Comparison of ENCODE assay signal across 1 cellular context in the genomic region with DNA sequence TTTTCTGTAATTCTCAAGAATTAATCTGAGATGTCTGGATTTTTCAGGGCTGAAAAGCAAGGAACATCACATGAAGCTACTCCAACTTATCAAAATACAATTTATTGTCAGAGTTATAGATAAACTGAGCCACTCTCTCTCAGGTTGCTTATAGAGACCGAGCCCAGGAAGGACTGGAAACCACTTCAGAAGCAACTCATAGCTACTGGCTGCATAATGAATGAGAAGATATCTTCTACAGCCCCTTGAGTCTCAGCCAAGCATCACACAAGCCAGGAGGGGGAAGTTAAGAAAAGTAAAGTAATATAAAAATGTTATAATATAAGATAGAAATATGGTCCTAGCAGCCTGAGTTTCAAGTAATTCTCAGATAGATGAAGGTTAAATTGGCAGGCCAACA.
TF ChIP-seq lines count a peak whose summit lies in the region.

No MANE protein-coding gene starts in this region.

TF ChIP-seq in GM23338, 12 proteins besides CTCF, POLR2A, EP300 and RAD21 (continued from another document):
- TF ChIP-seq, protein P1, sequence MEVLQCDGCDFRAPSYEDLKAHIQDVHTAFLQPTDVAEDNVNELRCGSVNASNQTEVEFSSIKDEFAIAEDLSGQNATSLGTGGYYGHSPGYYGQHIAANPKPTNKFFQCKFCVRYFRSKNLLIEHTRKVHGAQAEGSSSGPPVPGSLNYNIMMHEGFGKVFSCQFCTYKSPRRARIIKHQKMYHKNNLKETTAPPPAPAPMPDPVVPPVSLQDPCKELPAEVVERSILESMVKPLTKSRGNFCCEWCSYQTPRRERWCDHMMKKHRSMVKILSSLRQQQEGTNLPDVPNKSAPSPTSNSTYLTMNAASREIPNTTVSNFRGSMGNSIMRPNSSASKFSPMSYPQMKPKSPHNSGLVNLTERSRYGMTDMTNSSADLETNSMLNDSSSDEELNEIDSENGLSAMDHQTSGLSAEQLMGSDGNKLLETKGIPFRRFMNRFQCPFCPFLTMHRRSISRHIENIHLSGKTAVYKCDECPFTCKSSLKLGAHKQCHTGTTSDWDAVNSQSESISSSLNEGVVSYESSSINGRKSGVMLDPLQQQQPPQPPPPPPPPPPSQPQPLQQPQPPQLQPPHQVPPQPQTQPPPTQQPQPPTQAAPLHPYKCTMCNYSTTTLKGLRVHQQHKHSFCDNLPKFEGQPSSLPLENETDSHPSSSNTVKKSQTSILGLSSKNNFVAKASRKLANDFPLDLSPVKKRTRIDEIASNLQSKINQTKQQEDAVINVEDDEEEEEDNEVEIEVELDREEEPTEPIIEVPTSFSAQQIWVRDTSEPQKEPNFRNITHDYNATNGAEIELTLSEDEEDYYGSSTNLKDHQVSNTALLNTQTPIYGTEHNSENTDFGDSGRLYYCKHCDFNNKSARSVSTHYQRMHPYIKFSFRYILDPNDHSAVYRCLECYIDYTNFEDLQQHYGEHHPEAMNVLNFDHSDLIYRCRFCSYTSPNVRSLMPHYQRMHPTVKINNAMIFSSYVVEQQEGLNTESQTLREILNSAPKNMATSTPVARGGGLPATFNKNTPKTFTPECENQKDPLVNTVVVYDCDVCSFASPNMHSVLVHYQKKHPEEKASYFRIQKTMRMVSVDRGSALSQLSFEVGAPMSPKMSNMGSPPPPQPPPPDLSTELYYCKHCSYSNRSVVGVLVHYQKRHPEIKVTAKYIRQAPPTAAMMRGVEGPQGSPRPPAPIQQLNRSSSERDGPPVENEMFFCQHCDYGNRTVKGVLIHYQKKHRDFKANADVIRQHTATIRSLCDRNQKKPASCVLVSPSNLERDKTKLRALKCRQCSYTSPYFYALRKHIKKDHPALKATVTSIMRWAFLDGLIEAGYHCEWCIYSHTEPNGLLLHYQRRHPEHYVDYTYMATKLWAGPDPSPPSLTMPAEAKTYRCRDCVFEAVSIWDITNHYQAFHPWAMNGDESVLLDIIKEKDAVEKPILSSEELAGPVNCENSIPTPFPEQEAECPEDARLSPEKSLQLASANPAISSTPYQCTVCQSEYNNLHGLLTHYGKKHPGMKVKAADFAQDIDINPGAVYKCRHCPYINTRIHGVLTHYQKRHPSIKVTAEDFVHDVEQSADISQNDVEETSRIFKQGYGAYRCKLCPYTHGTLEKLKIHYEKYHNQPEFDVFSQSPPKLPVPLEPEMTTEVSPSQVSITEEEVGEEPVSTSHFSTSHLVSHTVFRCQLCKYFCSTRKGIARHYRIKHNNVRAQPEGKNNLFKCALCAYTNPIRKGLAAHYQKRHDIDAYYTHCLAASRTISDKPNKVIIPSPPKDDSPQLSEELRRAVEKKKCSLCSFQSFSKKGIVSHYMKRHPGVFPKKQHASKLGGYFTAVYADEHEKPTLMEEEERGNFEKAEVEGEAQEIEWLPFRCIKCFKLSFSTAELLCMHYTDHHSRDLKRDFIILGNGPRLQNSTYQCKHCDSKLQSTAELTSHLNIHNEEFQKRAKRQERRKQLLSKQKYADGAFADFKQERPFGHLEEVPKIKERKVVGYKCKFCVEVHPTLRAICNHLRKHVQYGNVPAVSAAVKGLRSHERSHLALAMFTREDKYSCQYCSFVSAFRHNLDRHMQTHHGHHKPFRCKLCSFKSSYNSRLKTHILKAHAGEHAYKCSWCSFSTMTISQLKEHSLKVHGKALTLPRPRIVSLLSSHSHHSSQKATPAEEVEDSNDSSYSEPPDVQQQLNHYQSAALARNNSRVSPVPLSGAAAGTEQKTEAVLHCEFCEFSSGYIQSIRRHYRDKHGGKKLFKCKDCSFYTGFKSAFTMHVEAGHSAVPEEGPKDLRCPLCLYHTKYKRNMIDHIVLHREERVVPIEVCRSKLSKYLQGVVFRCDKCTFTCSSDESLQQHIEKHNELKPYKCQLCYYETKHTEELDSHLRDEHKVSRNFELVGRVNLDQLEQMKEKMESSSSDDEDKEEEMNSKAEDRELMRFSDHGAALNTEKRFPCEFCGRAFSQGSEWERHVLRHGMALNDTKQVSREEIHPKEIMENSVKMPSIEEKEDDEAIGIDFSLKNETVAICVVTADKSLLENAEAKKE (CRISPR knock-in tag; IDR thresholded peaks at IDR 0.05), result no peak
- TF ChIP-seq, protein P2, sequence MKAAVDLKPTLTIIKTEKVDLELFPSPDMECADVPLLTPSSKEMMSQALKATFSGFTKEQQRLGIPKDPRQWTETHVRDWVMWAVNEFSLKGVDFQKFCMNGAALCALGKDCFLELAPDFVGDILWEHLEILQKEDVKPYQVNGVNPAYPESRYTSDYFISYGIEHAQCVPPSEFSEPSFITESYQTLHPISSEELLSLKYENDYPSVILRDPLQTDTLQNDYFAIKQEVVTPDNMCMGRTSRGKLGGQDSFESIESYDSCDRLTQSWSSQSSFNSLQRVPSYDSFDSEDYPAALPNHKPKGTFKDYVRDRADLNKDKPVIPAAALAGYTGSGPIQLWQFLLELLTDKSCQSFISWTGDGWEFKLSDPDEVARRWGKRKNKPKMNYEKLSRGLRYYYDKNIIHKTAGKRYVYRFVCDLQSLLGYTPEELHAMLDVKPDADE (IDR thresholded peaks at IDR 0.05), result no peak
- TF ChIP-seq STAT1 (IDR thresholded peaks at IDR 0.05; ENCODE audit: unreplicated experiment), result no peak
- TF ChIP-seq JUNB (IDR thresholded peaks at IDR 0.05; ENCODE audit: unreplicated experiment), result no peak
- TF ChIP-seq ZNF114 (CRISPR knock-in tag; IDR thresholded peaks at IDR 0.05), result no peak
- no peak for TF ChIP-seq CREB1 (CRISPR knock-in tag; IDR thresholded peaks at IDR 0.05; ENCODE audit: low read depth)
- no peak for TF ChIP-seq NANOG (IDR thresholded peaks at IDR 0.05; ENCODE audit: borderline replicate concordance)
